1 cellular context compared by ENCODE assay signal in genomic region chr2:42085079-42085478, GRCh38.
TF ChIP-seq lines count a peak whose summit lies in the region.

No MANE protein-coding gene starts in this region.

TF ChIP-seq in HepG2, 621 proteins besides CTCF, POLR2A, EP300 and RAD21:
- 0 out of 2 replicates have a peak, but pooled peaks have one; percentile 42 for TF ChIP-seq ZNF776 (CRISPR knock-in tag; IDR thresholded peaks at IDR 0.05)
- peak; percentile 63 for TF ChIP-seq CEBPB (IDR thresholded peaks at IDR 0.05; ENCODE audit: borderline replicate concordance, low read depth, low read length)
- TF ChIP-seq ATF4 (CRISPR knock-in tag; IDR thresholded peaks at IDR 0.05), result peak in 1 of 2 experiments; percentile 33; a peak in 1 of 4 replicates
- TF ChIP-seq CEBPG (CRISPR knock-in tag; IDR thresholded peaks at IDR 0.05), result peak; percentile 30; the same call in 1 of the 2 replicates
